1 cellular context compared by ENCODE assay signal in genomic region chr7:143295870-143296269, GRCh38.
A peak's percentile ranks its signal among the peaks of the same experiment; 100 is the strongest.
TF ChIP-seq lines count a peak whose summit lies in the region.

No MANE protein-coding gene starts in this region.

TF ChIP-seq in K562, 482 proteins besides CTCF, POLR2A, EP300 and RAD21:
- TF ChIP-seq ATF3 (IDR thresholded peaks at IDR 0.05) (peak; percentile 69), ATF3 (CRISPR knock-in tag; conservative IDR thresholded peaks at IDR 0.05) (no peak), SMAD4 (CRISPR knock-in tag; conservative IDR thresholded peaks at IDR 0.05) (no peak), SMARCE1 (IDR thresholded peaks at IDR 0.05) (peak; percentile 78; the same call in 1 of the 2 replicates), SMARCA4 (IDR thresholded peaks at IDR 0.05) (peak; percentile 58; the same call in 1 of the 2 replicates), C11orf30 (IDR thresholded peaks at IDR 0.05; ENCODE audit: low read depth) (peak; percentile 9; the same call in 1 of the 2 replicates), SRF (CRISPR knock-in tag; IDR thresholded peaks at IDR 0.05) (peak; percentile 25 to 92; a peak in 3 of 4 replicates), FOSL1 (tag; conservative IDR thresholded peaks at IDR 0.05) (peak; percentile 95), JUND (IDR thresholded peaks at IDR 0.05; ENCODE audit: borderline replicate concordance, low read depth, low read length) (peak; percentile 77), JUND (tag; IDR thresholded peaks at IDR 0.05; ENCODE audit: borderline replicate concordance, low read depth, low read length) (peak; percentile 90), PKNOX1 (IDR thresholded peaks at IDR 0.05) (peak; percentile 6; the same call in 1 of the 2 replicates), DPF2 (IDR thresholded peaks at IDR 0.05) (0 out of 2 replicates have a peak, but pooled peaks have one; percentile 28), MEIS2 (IDR thresholded peaks at IDR 0.05; ENCODE audit: partially characterized antibody) (peak; percentile 61), RB1 (IDR thresholded peaks at IDR 0.05; ENCODE audit: low read depth) (no peak), THRA (IDR thresholded peaks at IDR 0.05) (no peak), ATF1 (CRISPR knock-in tag; IDR thresholded peaks at IDR 0.05) (no peak), ATF1 (tag; IDR thresholded peaks at IDR 0.05) (peak; percentile 20; the same call in 1 of the 2 replicates), TCF3 (CRISPR knock-in tag; IDR thresholded peaks at IDR 0.05) (no peak), GTF2B (IDR thresholded peaks at IDR 0.05; ENCODE audit: extremely low read depth, insufficient read length) (no peak), SMARCC2 (IDR thresholded peaks at IDR 0.05; ENCODE audit: low read depth) (peak; percentile 55; the same call in 1 of the 2 replicates), ZNF316 (IDR thresholded peaks at IDR 0.05) (peak; percentile 13; the same call in 1 of the 2 replicates), ZFP30 (CRISPR knock-in tag; IDR thresholded peaks at IDR 0.05; ENCODE audit: borderline replicate concordance) (no peak), ARID1B (IDR thresholded peaks at IDR 0.05) (peak; percentile 73; the same call in 1 of the 2 replicates), JUN (IDR thresholded peaks at IDR 0.05; ENCODE audit: borderline replicate concordance, low read depth, low read length) (peak; percentile 61; the same call in 1 of the 2 replicates), JUN (CRISPR knock-in tag; IDR thresholded peaks at IDR 0.05; ENCODE audit: borderline replicate concordance) (no peak), NCOA1 (IDR thresholded peaks at IDR 0.05; ENCODE audit: low read depth) (no peak), ATF7 (IDR thresholded peaks at IDR 0.05) (peak; percentile 71), FOXA3 (CRISPR knock-in tag; conservative IDR thresholded peaks at IDR 0.05 in 1 of 2, IDR thresholded peaks at IDR 0.05 in 1 of 2) (peak in 1 of 2 experiments; percentile 68; a peak in 2 of 4 replicates), MAFK (IDR thresholded peaks at IDR 0.05; ENCODE audit: low read length) (peak; percentile 2; the same call in 1 of the 2 replicates), TAL1 (IDR thresholded peaks at IDR 0.05) (peak; percentile 50; the same call in 1 of the 2 replicates), TEAD4 (IDR thresholded peaks at IDR 0.05; ENCODE audit: low read length) (peak; percentile 21; the same call in 1 of the 2 replicates), TEAD4 (CRISPR knock-in tag; IDR thresholded peaks at IDR 0.05; ENCODE audit: borderline replicate concordance) (no peak)
TF ChIP-seq in K562: peak in this region for 20.
